In genomic region chr19:37172368-37173366, GRCh38 we compare ENCODE assay signal across 8 cellular contexts. TPM values are rescaled to one million over a fixed set of nuclear protein-coding genes. Genes with fewer than 3 reads are reported as not detected.
DNase-seq lines count a peak whose midpoint lies in the region; ATAC-seq and TF ChIP-seq lines count a peak whose summit lies in the region.

TSS of gene ZNF585A (minus strand) at chr19:37172695. CDS start at chr19:37169910, 2,785 bp downstream.

- no TSS peak for BruUV-seq in Calu3 (replicated peaks; lab: Mats Ljungman, UMichigan)

- H3K36me3 Mint-ChIP-seq in Calu3 (ENCODE audit: insufficient read depth, unreplicated experiment) = peaks cover 26% of the 10 kb centered on the region

- H3K4me1 ChIP-seq in HUES48 (ENCODE audit: control insufficient read depth, insufficient read depth, low read length) (0 out of 2 replicates have a peak, but pooled peaks cover 4% of the 10 kb centered on the region), NT2/D1 (ENCODE audit: insufficient read depth, insufficient read length) (no peaks in the 10 kb centered on the region)

- H3K27ac ChIP-seq in HUES48 (ENCODE audit: low read depth, low read length) = no peak within 1 kb of the TSS
- no peak within 1 kb of the TSS for H3K27ac ChIP-seq in epithelial cell of prostate

- H3K4me3 ChIP-seq in HUES48 (ENCODE audit: low read depth, low read length) (peak within 1 kb of the TSS; percentile 98), NT2/D1 (ENCODE audit: insufficient read length, low read depth) (peak within 1 kb of the TSS; percentile 77)

- H3K27me3 Mint-ChIP-seq in Calu3 (ENCODE audit: unreplicated experiment) = no peaks in the 10 kb centered on the region

- peak; percentile 97 for ATAC-seq in GM21423 (IDR thresholded peaks at IDR 0.05; ENCODE audit: unreplicated experiment)

- H3K27ac Mint-ChIP-seq in Calu3 (ENCODE audit: unreplicated experiment) = no peak within 1 kb of the TSS

- no peak within 1 kb of the TSS for H3K4me3 Mint-ChIP-seq in Calu3 (ENCODE audit: low read depth, unreplicated experiment)

- no peaks in the 10 kb centered on the region for H3K27me3 ChIP-seq in HUES48 (ENCODE audit: control insufficient read depth, insufficient read depth, low read length)
- no peaks in the 10 kb centered on the region for H3K27me3 ChIP-seq in NT2/D1 (ENCODE audit: insufficient read depth, insufficient read length)

- H3K4me1 Mint-ChIP-seq in Calu3 (ENCODE audit: low read depth, unreplicated experiment) = no peaks in the 10 kb centered on the region

- peaks cover 24% of the 10 kb centered on the region for H3K36me3 ChIP-seq in HUES48 (ENCODE audit: control insufficient read depth, insufficient read depth, low read length)
- peaks cover 22% of the 10 kb centered on the region for H3K36me3 ChIP-seq in NT2/D1 (ENCODE audit: insufficient read depth, insufficient read length, low read length)

- TF ChIP-seq CTCF in Calu3 (IDR thresholded peaks at IDR 0.05; ENCODE audit: unreplicated experiment) = no peak

- H3K9me3 ChIP-seq in HUES48 (ENCODE audit: control insufficient read depth, insufficient read depth, low read length) (peaks cover 31% of the 10 kb centered on the region; the same call in 1 of the 2 replicates), NT2/D1 (ENCODE audit: insufficient read depth, low read length) (no peaks in the 10 kb centered on the region)

- CTCF ChIA-PET in Calu3 (lab: Charles Lee) = no interaction called here

- peak within 1 kb of the TSS; percentile 57; the same call in 1 of the 2 replicates for H3K9ac ChIP-seq in HUES48 (ENCODE audit: low read depth, low read length)
- peak within 1 kb of the TSS; percentile 75 for H3K9ac ChIP-seq in NT2/D1 (ENCODE audit: insufficient read length, low read depth)

- peaks cover 19% of the 10 kb centered on the region for H3K9me3 Mint-ChIP-seq in Calu3 (ENCODE audit: low read depth, unreplicated experiment)

- DNase-seq in Calu3 = peak; percentile 88
- peak; percentile 86 for DNase-seq in NT2/D1 (ENCODE audit: low read depth, low spot score)
- peak; percentile 83 for DNase-seq in activated T-cell treated with anti-CD3 and anti-CD28 coated beads for 4 hours
- peak; percentile 88 for DNase-seq in epithelial cell of prostate (ENCODE audit: low read depth, low spot score)
- DNase-seq in middle frontal gyrus (ENCODE audit: extremely low spot score, low spot score) = peak; percentile 92
- peak; percentile 76 to 81 for DNase-seq in stimulated activated CD8-positive, alpha-beta memory T cell treated with anti-CD3 and anti-CD28 coated beads, Interleukin-15, amount 100 ng/mL, for 48 hours (ENCODE audit: low read depth in 2 of 2)

- intact Hi-C loops in Calu3 (cut with micrococcal nuclease; ENCODE audit: unreplicated experiment) = loop anchor here (1.0 kb wide), 1 partner anchor 38 kb away; the partner anchor contains the start of gene ZNF585B

RNA-seq across cellular contexts. Expression of gene ZNF585A, which starts in this region (rescaled TPM):
- 7.5 and 12.6 TPM in 2 replicates for total RNA-seq in Calu3 (2022)
